Comparison of ENCODE assay signal across 1 cellular context in genomic region chr1:84107955-84108354, GRCh38.
TF ChIP-seq lines count a peak whose summit lies in the region.

No MANE protein-coding gene starts in this region.

TF ChIP-seq in H1, 55 proteins besides CTCF, POLR2A, EP300 and RAD21:
- TF ChIP-seq KDM1A (IDR thresholded peaks at IDR 0.05; ENCODE audit: borderline replicate concordance, low read length) (peak; percentile 35; the same call in 1 of the 2 replicates), CEBPB (IDR thresholded peaks at IDR 0.05; ENCODE audit: low read depth, low read length) (no peak)
